In genomic region chr19:13804830-13805683, GRCh38 we compare ENCODE assay signal across 1 cellular context.
TF ChIP-seq lines count a peak whose summit lies in the region.

No MANE protein-coding gene starts in this region.

TF ChIP-seq in IMR-90, 13 proteins besides CTCF, POLR2A, EP300 and RAD21 (continued from another document):
- TF ChIP-seq MAZ (IDR thresholded peaks at IDR 0.05; ENCODE audit: borderline replicate concordance, low read depth, low read length), result no peak
- no peak for TF ChIP-seq RFX5 (IDR thresholded peaks at IDR 0.05; ENCODE audit: low read depth, low read length)
- TF ChIP-seq CEBPB (IDR thresholded peaks at IDR 0.05; ENCODE audit: low read depth, low read length), result no peak
- TF ChIP-seq RCOR1 (IDR thresholded peaks at IDR 0.05; ENCODE audit: insufficient replicate concordance, low read length), result no peak
- no peak for TF ChIP-seq MAFK (IDR thresholded peaks at IDR 0.05; ENCODE audit: low read depth, low read length)
- TF ChIP-seq SMC3 (IDR thresholded peaks at IDR 0.05; ENCODE audit: low read depth, low read length), result no peak
- TF ChIP-seq, protein P1, sequence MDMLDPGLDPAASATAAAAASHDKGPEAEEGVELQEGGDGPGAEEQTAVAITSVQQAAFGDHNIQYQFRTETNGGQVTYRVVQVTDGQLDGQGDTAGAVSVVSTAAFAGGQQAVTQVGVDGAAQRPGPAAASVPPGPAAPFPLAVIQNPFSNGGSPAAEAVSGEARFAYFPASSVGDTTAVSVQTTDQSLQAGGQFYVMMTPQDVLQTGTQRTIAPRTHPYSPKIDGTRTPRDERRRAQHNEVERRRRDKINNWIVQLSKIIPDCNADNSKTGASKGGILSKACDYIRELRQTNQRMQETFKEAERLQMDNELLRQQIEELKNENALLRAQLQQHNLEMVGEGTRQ (IDR thresholded peaks at IDR 0.05; ENCODE audit: low read depth, low read length), result no peak
- no peak for TF ChIP-seq FOS (IDR thresholded peaks at IDR 0.05; ENCODE audit: low read depth, low read length)
TF ChIP-seq in IMR-90: peak in this region for 0.
